In genomic region chr6:47646689-47647088, GRCh38 we compare ENCODE assay signal across 26 cellular contexts. TPM values are rescaled to one million over a fixed set of nuclear protein-coding genes. Genes with fewer than 3 reads are reported as not detected.
"Had no signal": no experiment of that assay in that cellular context is flagged by ENCODE, and none has a peak within 500 bp of the region (broad histone marks: within the 10 kb centered on the region; RNA-seq: fewer than 3 reads in every experiment).

No MANE protein-coding gene starts in this region.

- H3K36me3 Mint-ChIP-seq: activated naive CD8-positive, alpha-beta T cell treated with anti-CD3 and anti-CD28 coated beads, Interleukin-2, amount 10 ng/mL, durations not matched to agents 7 days and 5 days had no signal

- H3K4me1 ChIP-seq: right lobe of liver, tibial artery had no signal

- H3K4me3 ChIP-seq: right lobe of liver, skin epidermis, tibial artery had no signal

- H3K4me1 Mint-ChIP-seq: activated CD4-positive, alpha-beta memory T cell treated with anti-CD3 and anti-CD28 coated beads, Interleukin-2, amount 10 ng/mL, durations not matched to agents 7 days and 5 days; memory B cell; naive B cell had no signal

- DNase-seq: activated CD4-positive, alpha-beta memory T cell treated with anti-CD3 and anti-CD28 coated beads, Interleukin-2, amount 10 ng/mL, durations not matched to agents 7 days and 5 days; activated CD4-positive, alpha-beta T cell treated with anti-CD3 and anti-CD28 coated beads for 48 hours; activated effector memory CD4-positive, alpha-beta T cell treated with Interleukin-2 at 50 U/mL for 16 hours; activated naive CD4-positive, alpha-beta T cell treated with anti-CD3 and anti-CD28 coated beads for 36 hours; activated naive CD8-positive, alpha-beta T cell treated with anti-CD3 and anti-CD28 coated beads, Interleukin-2, amount 10 ng/mL, durations not matched to agents 7 days and 5 days; activated T-cell treated with anti-CD3 and anti-CD28 coated beads, Interleukin-2, amount 50 U/mL, for 72 hours; amygdala; cerebellar nuclear complex; cortex of kidney; glutamatergic neuron; hypothalamus; left ventricle myocardium superior; naive B cell; nucleus accumbens; posterior cingulate gyrus; right lobe of liver; stimulated activated CD4-positive, alpha-beta T cell treated with anti-CD3 and anti-CD28 coated beads, Interleukin-1b, Interleukin-23, amount 100 ng/mL, for 48 hours; substantia nigra; tibial artery had no signal

- H3K4me3 Mint-ChIP-seq: activated CD4-positive, alpha-beta memory T cell treated with anti-CD3 and anti-CD28 coated beads, Interleukin-2, amount 10 ng/mL, durations not matched to agents 7 days and 5 days; activated naive CD4-positive, alpha-beta T cell treated with anti-CD3 and anti-CD28 coated beads for 36 hours; activated naive CD8-positive, alpha-beta T cell treated with anti-CD3 and anti-CD28 coated beads, Interleukin-2, amount 10 ng/mL, durations not matched to agents 7 days and 5 days; activated T-cell treated with anti-CD3 and anti-CD28 coated beads, Interleukin-2, amount 50 U/mL, for 72 hours; memory B cell; naive B cell; stimulated activated naive CD8-positive, alpha-beta T cell treated with anti-CD3 and anti-CD28 coated beads, Interleukin-15, Interleukin-2, amounts not matched to agents 100 ng/mL and 50 ng/mL, for 24 hours had no signal

- H3K9me3 Mint-ChIP-seq: activated CD4-positive, alpha-beta memory T cell treated with anti-CD3 and anti-CD28 coated beads, Interleukin-2, amount 10 ng/mL, durations not matched to agents 7 days and 5 days; activated naive CD4-positive, alpha-beta T cell treated with anti-CD3 and anti-CD28 coated beads for 36 hours; activated naive CD8-positive, alpha-beta T cell treated with anti-CD3 and anti-CD28 coated beads, Interleukin-2, amount 10 ng/mL, durations not matched to agents 7 days and 5 days; activated T-cell treated with anti-CD3 and anti-CD28 coated beads, Interleukin-2, amount 50 U/mL, for 72 hours; stimulated activated naive CD8-positive, alpha-beta T cell treated with anti-CD3 and anti-CD28 coated beads, Interleukin-15, Interleukin-2, amounts not matched to agents 100 ng/mL and 50 ng/mL, for 24 hours had no signal

- H3K9me3 ChIP-seq: right lobe of liver, tibial artery had no signal

- H3K27ac ChIP-seq: right lobe of liver, skin epidermis, tibial artery had no signal

- ATAC-seq: activated T-cell treated with anti-CD3 and anti-CD28 coated beads, Interleukin-2, amount 50 U/mL, for 72 hours; left ventricle myocardium superior; right lobe of liver had no signal

- H3K27me3 ChIP-seq: right lobe of liver, tibial artery had no signal

- H3K27ac Mint-ChIP-seq: activated CD4-positive, alpha-beta memory T cell treated with anti-CD3 and anti-CD28 coated beads, Interleukin-2, amount 10 ng/mL, durations not matched to agents 7 days and 5 days; activated naive CD4-positive, alpha-beta T cell treated with anti-CD3 and anti-CD28 coated beads for 36 hours; activated naive CD8-positive, alpha-beta T cell treated with anti-CD3 and anti-CD28 coated beads, Interleukin-2, amount 10 ng/mL, durations not matched to agents 7 days and 5 days; activated T-cell treated with anti-CD3 and anti-CD28 coated beads, Interleukin-2, amount 50 U/mL, for 72 hours; memory B cell; naive B cell; stimulated activated naive CD8-positive, alpha-beta T cell treated with anti-CD3 and anti-CD28 coated beads, Interleukin-15, Interleukin-2, amounts not matched to agents 100 ng/mL and 50 ng/mL, for 24 hours had no signal

- H3K36me3 ChIP-seq: right lobe of liver, tibial artery had no signal

RNA-seq across cellular contexts. Expression of gene ADGRF4, which starts 51.7 kb away (rescaled TPM):
- total RNA-seq: activated CD4-positive, alpha-beta memory T cell treated with anti-CD3 and anti-CD28 coated beads, Interleukin-2, amount 10 ng/mL, durations not matched to agents 7 days and 5 days; activated naive CD4-positive, alpha-beta T cell treated with anti-CD3 and anti-CD28 coated beads for 36 hours; activated naive CD8-positive, alpha-beta T cell treated with anti-CD3 and anti-CD28 coated beads, Interleukin-2, amount 10 ng/mL, durations not matched to agents 7 days and 5 days; activated T-cell treated with anti-CD3 and anti-CD28 coated beads, Interleukin-2, amount 50 U/mL, for 72 hours; frontal cortex; left ventricle myocardium superior; mononuclear cell; right lobe of liver; T-helper 2 cell treated with Interferon-gamma antibody and Interleukin-4, amounts not matched to agents 100 ng/mL and 5 ng/mL, for 36 hours had no signal
- polyA plus RNA-seq: neural cell had no signal
